In genomic region chrX:44922980-44923379, GRCh38 we compare ENCODE assay signal across 20 cellular contexts. TPM values are rescaled to one million over a fixed set of nuclear protein-coding genes. Genes with fewer than 3 reads are reported as not detected.
DNase-seq lines count a peak whose midpoint lies in the region; ATAC-seq, FAIRE-seq and TF ChIP-seq lines count a peak whose summit lies in the region.
"Had no signal": no experiment of that assay in that cellular context is flagged by ENCODE, and none has a peak within 500 bp of the region (broad histone marks: within the 10 kb centered on the region; RNA-seq: fewer than 3 reads in every experiment).

No MANE protein-coding gene starts in this region.

- no peak for TF ChIP-seq POLR2A in GM18505 (IDR thresholded peaks at IDR 0.05; ENCODE audit: borderline replicate concordance, extremely low read depth, insufficient read depth, insufficient read length)

- H3K27me3 ChIP-seq in small intestine (ENCODE audit: control insufficient read depth in 2 of 2, insufficient read depth in 2 of 2, low read length in 2 of 2), result no peaks in the 10 kb centered on the region
- H3K27me3 ChIP-seq: transverse colon had no signal

- no peaks in the 10 kb centered on the region for H3K36me3 ChIP-seq in small intestine (ENCODE audit: control insufficient read depth in 2 of 2, insufficient read depth in 2 of 2, low read length in 2 of 2)
- H3K36me3 ChIP-seq: transverse colon had no signal

- no peaks in the 10 kb centered on the region for H3K4me1 ChIP-seq in small intestine (ENCODE audit: control insufficient read depth in 2 of 2, insufficient read depth in 1 of 2, low read depth in 1 of 2, low read length in 1 of 2)

- DNase-seq in activated naive CD4-positive, alpha-beta T cell treated with Interleukin-2 at 50 U/mL for 16 hours, result no peak
- no peak for DNase-seq in activated CD4-positive, alpha-beta memory T cell treated with anti-CD3 and anti-CD28 coated beads, Interleukin-2, amount 10 ng/mL, durations not matched to agents 7 days and 5 days
- no peak for DNase-seq in stimulated activated naive B cell treated with anti-CD40 and anti-IgM and Interleukin-4, amounts not matched to agents 10 μg/mL and 1 μg/mL and 100 μg/mL, for 72 hours
- no peak for DNase-seq in small intestine
- DNase-seq: GOT3; Karpas-422; NCI-H1048; NCI-H2081; NCI-H510A treated with DMSO at 0.1 percent for 48 hours; RPMI8226; stimulated activated naive CD4-positive, alpha-beta T cell treated with Interleukin-2 at 50 U/mL for 16 hours; transverse colon had no signal

- no peaks in the 10 kb centered on the region for H3K9me3 ChIP-seq in small intestine (ENCODE audit: control insufficient read depth, low read depth)
- H3K9me3 ChIP-seq: transverse colon had no signal

- H3K4me3 ChIP-seq in small intestine (ENCODE audit: low read depth in 1 of 2, low read length in 2 of 2), result no peak overlapping the region
- H3K4me3 ChIP-seq: coronary artery, transverse colon had no signal

- no peaks in the 10 kb centered on the region for H3K9me3 Mint-ChIP-seq in activated naive CD4-positive, alpha-beta T cell treated with anti-CD3 and anti-CD28 coated beads, Interleukin-2, amount 50 U/mL, for 24 hours
- no peaks in the 10 kb centered on the region for H3K9me3 Mint-ChIP-seq in activated CD4-positive, alpha-beta memory T cell treated with anti-CD3 and anti-CD28 coated beads, Interleukin-2, amount 10 ng/mL, durations not matched to agents 7 days and 5 days
- peaks cover 0 to 4% of the 10 kb centered on the region in 2 donors for H3K9me3 Mint-ChIP-seq in stimulated activated naive B cell treated with anti-CD40 and anti-IgM and Interleukin-4, amounts not matched to agents 10 μg/mL and 1 μg/mL and 100 μg/mL, for 72 hours

- H3K27me3 Mint-ChIP-seq in activated naive CD4-positive, alpha-beta T cell treated with anti-CD3 and anti-CD28 coated beads, Interleukin-2, amount 50 U/mL, for 24 hours, result no peaks in the 10 kb centered on the region
- H3K27me3 Mint-ChIP-seq in activated CD4-positive, alpha-beta memory T cell treated with anti-CD3 and anti-CD28 coated beads, Interleukin-2, amount 10 ng/mL, durations not matched to agents 7 days and 5 days, result no peaks in the 10 kb centered on the region
- H3K27me3 Mint-ChIP-seq in stimulated activated naive B cell treated with anti-CD40 and anti-IgM and Interleukin-4, amounts not matched to agents 10 μg/mL and 1 μg/mL and 100 μg/mL, for 72 hours, result no peaks in the 10 kb centered on the region
- H3K27me3 Mint-ChIP-seq: brain had no signal

- 69 to 80% (median 70%) methylated on average over 4 of the region's 4 CpGs for WGBS in small intestine, 3 donors

- FAIRE-seq in endometrium (lab: Jason Lieb, UNC) (peak; percentile 4), small intestine (lab: Jason Lieb, UNC) (no peak)
- FAIRE-seq: endothelial cell of umbilical vein, HTR-8/SVneo had no signal

- H3K36me3 Mint-ChIP-seq in activated naive CD4-positive, alpha-beta T cell treated with anti-CD3 and anti-CD28 coated beads, Interleukin-2, amount 50 U/mL, for 24 hours, result peaks cover 4% of the 10 kb centered on the region
- peaks cover 6% of the 10 kb centered on the region for H3K36me3 Mint-ChIP-seq in activated CD4-positive, alpha-beta memory T cell treated with anti-CD3 and anti-CD28 coated beads, Interleukin-2, amount 10 ng/mL, durations not matched to agents 7 days and 5 days (ENCODE audit: low read depth)
- peaks cover 3 to 23% of the 10 kb centered on the region in 2 donors for H3K36me3 Mint-ChIP-seq in stimulated activated naive B cell treated with anti-CD40 and anti-IgM and Interleukin-4, amounts not matched to agents 10 μg/mL and 1 μg/mL and 100 μg/mL, for 72 hours

- no peak for ATAC-seq in stimulated activated naive B cell treated with anti-CD40 and anti-IgM and Interleukin-4, amounts not matched to agents 10 μg/mL and 1 μg/mL and 100 μg/mL, for 72 hours (replicated peaks)
- ATAC-seq in GM18498 (IDR thresholded peaks at IDR 0.05; ENCODE audit: unreplicated experiment), result no peak
- no peak for ATAC-seq in GM18505 (IDR thresholded peaks at IDR 0.05; ENCODE audit: unreplicated experiment)

- peak overlapping the region; percentile 69 for H3K27ac Mint-ChIP-seq in activated naive CD4-positive, alpha-beta T cell treated with anti-CD3 and anti-CD28 coated beads, Interleukin-2, amount 50 U/mL, for 24 hours
- no peak overlapping the region for H3K27ac Mint-ChIP-seq in activated CD4-positive, alpha-beta memory T cell treated with anti-CD3 and anti-CD28 coated beads, Interleukin-2, amount 10 ng/mL, durations not matched to agents 7 days and 5 days
- H3K27ac Mint-ChIP-seq in stimulated activated naive B cell treated with anti-CD40 and anti-IgM and Interleukin-4, amounts not matched to agents 10 μg/mL and 1 μg/mL and 100 μg/mL, for 72 hours, result peak overlapping the region; percentile 75
- H3K27ac Mint-ChIP-seq: brain had no signal

- CTCF ChIA-PET in activated CD4-positive, alpha-beta memory T cell treated with anti-CD3 and anti-CD28 coated beads, Interleukin-2, amount 10 ng/mL, durations not matched to agents 7 days and 5 days (lab: Charles Lee), result no interaction called here

- POLR2A ChIA-PET in activated CD4-positive, alpha-beta memory T cell treated with anti-CD3 and anti-CD28 coated beads, Interleukin-2, amount 10 ng/mL, durations not matched to agents 7 days and 5 days (lab: Charles Lee), result no interaction called here

- H3K27ac ChIP-seq in small intestine (ENCODE audit: low read depth in 1 of 2, low read length in 1 of 2), result no peak overlapping the region
- H3K27ac ChIP-seq: coronary artery, transverse colon had no signal

- peak overlapping the region; percentile 61 for H3K4me3 Mint-ChIP-seq in activated naive CD4-positive, alpha-beta T cell treated with anti-CD3 and anti-CD28 coated beads, Interleukin-2, amount 50 U/mL, for 24 hours
- H3K4me3 Mint-ChIP-seq in activated CD4-positive, alpha-beta memory T cell treated with anti-CD3 and anti-CD28 coated beads, Interleukin-2, amount 10 ng/mL, durations not matched to agents 7 days and 5 days, result peak overlapping the region; percentile 25
- no peak overlapping the region for H3K4me3 Mint-ChIP-seq in stimulated activated naive B cell treated with anti-CD40 and anti-IgM and Interleukin-4, amounts not matched to agents 10 μg/mL and 1 μg/mL and 100 μg/mL, for 72 hours
- H3K4me3 Mint-ChIP-seq: brain had no signal

- H3K4me1 Mint-ChIP-seq in activated naive CD4-positive, alpha-beta T cell treated with anti-CD3 and anti-CD28 coated beads, Interleukin-2, amount 50 U/mL, for 24 hours, result peaks cover 67% of the 10 kb centered on the region
- peaks cover 20% of the 10 kb centered on the region for H3K4me1 Mint-ChIP-seq in activated CD4-positive, alpha-beta memory T cell treated with anti-CD3 and anti-CD28 coated beads, Interleukin-2, amount 10 ng/mL, durations not matched to agents 7 days and 5 days
- H3K4me1 Mint-ChIP-seq in stimulated activated naive B cell treated with anti-CD40 and anti-IgM and Interleukin-4, amounts not matched to agents 10 μg/mL and 1 μg/mL and 100 μg/mL, for 72 hours, result peaks cover 36% of the 10 kb centered on the region in 2 donors
- H3K4me1 Mint-ChIP-seq: brain had no signal

RNA-seq across cellular contexts. Expression of gene KDM6A, which starts 50.0 kb away (rescaled TPM):
- total RNA-seq in activated CD4-positive, alpha-beta memory T cell treated with anti-CD3 and anti-CD28 coated beads, Interleukin-2, amount 10 ng/mL, durations not matched to agents 7 days and 5 days, result 10 to 100 TPM; 27.2 to 28.0 TPM
- 10 to 100 TPM in 2 of 3 donors, 1 to 10 TPM in 1; 9.5 to 16.8 (median 12.1) TPM for polyA plus RNA-seq in small intestine

Comparison
In these comparisons a context has a peak if more than half of its experiments do, and no peak if none do; other contexts are left out.
1. H3K4me3 Mint-ChIP-seq: peak in activated naive CD4-positive, alpha-beta T cell treated with anti-CD3 and anti-CD28 coated beads, Interleukin-2, amount 50 U/mL, for 24 hours (single experiment) and activated CD4-positive, alpha-beta memory T cell treated with anti-CD3 and anti-CD28 coated beads, Interleukin-2, amount 10 ng/mL, durations not matched to agents 7 days and 5 days (single experiment); none in stimulated activated naive B cell treated with anti-CD40 and anti-IgM and Interleukin-4, amounts not matched to agents 10 μg/mL and 1 μg/mL and 100 μg/mL, for 72 hours (0 of 2).